In genomic region chr17:47203984-47204721, GRCh38 we compare ENCODE assay signal across 1 cellular context.
TF ChIP-seq lines count a peak whose summit lies in the region.

No MANE protein-coding gene starts in this region.

TF ChIP-seq in GM12878, 131 proteins besides CTCF, POLR2A, EP300 and RAD21:
- TF ChIP-seq LARP7 (IDR thresholded peaks at IDR 0.05) (0 out of 2 replicates have a peak, but pooled peaks have one; percentile 3), NR2C1 (IDR thresholded peaks at IDR 0.05) (no peak), IRF4 (IDR thresholded peaks at IDR 0.05; ENCODE audit: low read depth, low read length) (0 out of 2 replicates have a peak, but pooled peaks have one; percentile 17), IKZF2 (IDR thresholded peaks at IDR 0.05) (peak; percentile 23 to 24; a peak in 2 of 4 replicates), BCL11A (IDR thresholded peaks at IDR 0.05; ENCODE audit: low read depth, low read length) (0 out of 2 replicates have a peak, but pooled peaks have one; percentile 31), STAT3 (IDR thresholded peaks at IDR 0.05; ENCODE audit: low read depth, low read length) (no peak), POU2F2 (IDR thresholded peaks at IDR 0.05; ENCODE audit: borderline replicate concordance, low read depth, low read length) (no peak), TCF3 (IDR thresholded peaks at IDR 0.05; ENCODE audit: borderline replicate concordance, insufficient read depth, low read depth, low read length) (0 out of 2 replicates have a peak, but pooled peaks have one; percentile 47), ZNF217 (IDR thresholded peaks at IDR 0.05) (no peak), MTA2 (IDR thresholded peaks at IDR 0.05; ENCODE audit: low read depth) (peak; percentile 16; the same call in 1 of the 2 replicates), ZNF24 (IDR thresholded peaks at IDR 0.05) (no peak), ATF7 (IDR thresholded peaks at IDR 0.05; ENCODE audit: low read depth) (no peak), RUNX3 (IDR thresholded peaks at IDR 0.05; ENCODE audit: low read length) (peak; percentile 67), BCL3 (IDR thresholded peaks at IDR 0.05; ENCODE audit: borderline replicate concordance, insufficient read depth, low read depth, low read length, poor library complexity, severe bottlenecking) (peak; percentile 11), IRF5 (IDR thresholded peaks at IDR 0.05; ENCODE audit: borderline replicate concordance) (no peak), STAT1 (conservative IDR thresholded peaks at IDR 0.05) (no peak), IKZF1 (conservative IDR thresholded peaks at IDR 0.05) (peak; percentile 39), JUNB (IDR thresholded peaks at IDR 0.05) (peak; percentile 50), NFIC (IDR thresholded peaks at IDR 0.05; ENCODE audit: low read depth, low read length) (0 out of 2 replicates have a peak, but pooled peaks have one; percentile 29), ETV6 (conservative IDR thresholded peaks at IDR 0.05 in 1 of 2, IDR thresholded peaks at IDR 0.05 in 1 of 2; ENCODE audit: borderline replicate concordance in 1 of 2, low read depth in 1 of 2) (peak in 1 of 2 experiments; percentile 11; a peak in 1 of 4 replicates), MYB (IDR thresholded peaks at IDR 0.05; ENCODE audit: borderline replicate concordance, low read depth, low read length) (no peak), SMAD5 (IDR thresholded peaks at IDR 0.05; ENCODE audit: low read depth) (no peak), SIN3A (IDR thresholded peaks at IDR 0.05; ENCODE audit: low read depth, low read length) (no peak), TBL1XR1 (IDR thresholded peaks at IDR 0.05; ENCODE audit: low read depth, low read length) (no peak), CREB1 (IDR thresholded peaks at IDR 0.05; ENCODE audit: low read depth) (no peak), EED (IDR thresholded peaks at IDR 0.05; ENCODE audit: low read depth) (0 out of 2 replicates have a peak, but pooled peaks have one; percentile 51)
TF ChIP-seq in GM12878: peak in this region for 13.
